ENCODE assay signal across 1 cellular context in the genomic region with DNA sequence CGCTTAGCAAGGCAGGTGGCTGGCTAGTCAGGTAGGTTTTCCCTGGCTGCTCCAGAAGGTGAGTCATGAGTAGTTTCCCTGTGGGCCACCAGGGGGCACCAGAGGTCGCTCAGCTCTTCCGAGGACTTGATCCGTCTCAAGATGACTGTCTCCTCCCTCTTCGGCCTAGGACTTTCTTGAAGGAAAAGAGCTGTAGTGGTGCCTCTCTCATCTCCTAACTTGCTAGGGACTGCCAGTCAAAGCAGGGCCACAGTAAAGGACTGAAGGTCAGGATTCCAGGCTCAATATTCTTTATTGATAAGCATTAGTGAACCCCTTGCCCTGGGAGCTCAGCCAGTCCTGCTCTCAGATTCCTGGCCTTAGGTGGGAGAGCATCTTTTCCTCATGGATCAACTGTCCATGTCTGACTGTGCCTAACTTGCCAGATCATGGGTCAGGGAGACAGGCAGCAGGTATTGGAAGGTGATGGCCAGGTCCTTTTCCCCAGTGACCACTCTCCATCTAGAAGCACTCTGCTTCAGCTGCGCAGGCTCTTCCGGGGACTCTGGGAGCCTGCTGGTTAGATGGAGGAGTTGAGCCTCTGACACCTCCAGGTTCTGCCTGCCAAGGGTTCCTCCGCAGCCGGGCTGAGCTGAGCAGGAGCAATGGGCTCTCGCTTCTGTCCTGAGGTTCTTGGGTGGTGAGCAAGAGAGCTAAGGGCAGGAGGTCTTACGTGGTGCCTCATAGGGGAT.
TF ChIP-seq lines count a peak whose summit lies in the region.

No MANE protein-coding gene starts in this region.

TF ChIP-seq in H1, 55 proteins besides CTCF, POLR2A, EP300 and RAD21:
- TF ChIP-seq CBX5 (IDR thresholded peaks at IDR 0.05; ENCODE audit: low read depth, low read length): no peak
- no peak for TF ChIP-seq POLR2AphosphoS5 (IDR thresholded peaks at IDR 0.05; ENCODE audit: low read depth, low read length)
- TF ChIP-seq JUND (IDR thresholded peaks at IDR 0.05; ENCODE audit: low read length): peak; percentile 95
- peak; percentile 36; the same call in 1 of the 2 replicates for TF ChIP-seq YY1 (IDR thresholded peaks at IDR 0.05; ENCODE audit: low read depth, low read length)
- no peak for TF ChIP-seq RNF2 (IDR thresholded peaks at IDR 0.05; ENCODE audit: borderline replicate concordance, low read depth, low read length, missing control alignments, poor library complexity, severe bottlenecking)
- TF ChIP-seq MAFK (IDR thresholded peaks at IDR 0.05; ENCODE audit: low read depth, low read length): no peak
- 0 out of 2 replicates have a peak, but pooled peaks have one; percentile 24 for TF ChIP-seq ATF3 (IDR thresholded peaks at IDR 0.05; ENCODE audit: insufficient read depth, low read depth, low read length)
